ENCODE assay signal across 9 cellular contexts in the genomic region with DNA sequence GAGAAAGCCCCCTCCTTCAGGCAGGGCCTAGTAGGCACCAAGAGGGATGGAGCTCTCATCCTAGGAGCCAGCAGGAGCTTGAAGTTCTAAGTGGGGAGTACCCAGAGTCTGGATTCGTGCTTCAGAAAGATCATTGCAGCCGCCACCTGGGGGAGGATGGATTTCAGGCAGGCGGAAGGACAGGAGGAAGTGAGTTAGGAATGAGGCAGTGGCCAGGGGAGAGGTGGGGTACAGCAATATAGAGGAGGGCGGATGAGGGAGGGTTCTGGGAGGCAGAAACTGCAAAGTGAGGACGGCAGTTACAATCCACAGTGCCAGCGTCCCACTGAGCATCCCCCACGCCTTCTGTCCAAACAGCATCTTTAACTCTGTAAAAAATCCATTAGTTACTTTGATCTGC.
"Had no signal": no experiment of that assay in that cellular context is flagged by ENCODE, and none has a peak within 500 bp of the region (broad histone marks: within the 10 kb centered on the region; RNA-seq: fewer than 3 reads in every experiment).

No MANE protein-coding gene starts in this region.

- DNase-seq: H7, HFFc6, KBM-7 had no signal

- H3K4me3 ChIP-seq: GM23338, HAP-1 had no signal

- H3K27ac Mint-ChIP-seq: GM23338, HFFc6, IgD-negative memory B cell had no signal

- H3K4me1 ChIP-seq: HAP-1 had no signal

- H3K4me2 ChIP-seq: GM23338 had no signal

- H3K9me3 Mint-ChIP-seq: GM23338, HFFc6 had no signal

- H3K27ac ChIP-seq: HL-60 had no signal

- ATAC-seq: GM23338, HCT116, HepG2 had no signal

- H3K9me3 ChIP-seq: HAP-1 had no signal

- H3K36me3 ChIP-seq: HAP-1 had no signal

- H3K4me3 Mint-ChIP-seq: GM23338, HFFc6, IgD-negative memory B cell had no signal

- H3K4me1 Mint-ChIP-seq: IgD-negative memory B cell had no signal

- H2AFZ ChIP-seq: GM23338 had no signal
